In the genomic region with DNA sequence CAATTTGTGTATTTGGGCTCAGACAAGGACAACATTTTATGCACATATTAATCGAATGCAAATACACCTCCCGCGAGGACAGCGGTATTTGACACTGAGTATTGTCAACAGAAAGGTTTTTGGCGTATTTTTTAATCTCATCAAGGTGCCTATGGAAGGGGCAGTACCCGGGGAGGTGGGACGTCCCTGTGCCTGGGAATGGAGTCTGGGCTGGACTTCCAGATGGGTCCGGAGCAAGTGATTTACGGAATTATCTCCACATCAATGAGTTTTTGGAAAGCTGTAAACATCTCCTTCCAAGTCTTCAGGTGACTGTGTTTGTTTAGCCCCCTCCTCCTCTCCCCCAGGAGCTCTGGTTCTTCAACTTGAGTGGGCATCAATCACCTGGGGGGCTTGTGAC, we compare ENCODE assay signal across 27 cellular contexts. TPM values are rescaled to one million over a fixed set of nuclear protein-coding genes. Genes with fewer than 3 reads are reported as not detected.
"Had no signal": no experiment of that assay in that cellular context is flagged by ENCODE, and none has a peak within 500 bp of the region (broad histone marks: within the 10 kb centered on the region; RNA-seq: fewer than 3 reads in every experiment).

No MANE protein-coding gene starts in this region.

- H3K9me3 Mint-ChIP-seq: immature natural killer cell; memory B cell; natural killer cell treated with Interleukin-12 subunit alpha and Interleukin-12 subunit beta and Interleukin-15 and Interleukin-18, amount 100 ng/mL, for 72 hours; stimulated activated naive B cell treated with anti-CD40 and anti-IgM and Interleukin-4, amounts not matched to agents 10 μg/mL and 1 μg/mL and 100 μg/mL, for 72 hours; stimulated activated naive CD8-positive, alpha-beta T cell treated with anti-CD3 and anti-CD28 coated beads, Interleukin-15, amount 100 ng/mL, for 72 hours had no signal

- H3K4me1 ChIP-seq: colonic mucosa, heart left ventricle, left ventricle myocardium inferior, lower lobe of right lung, parathyroid adenoma, prostate gland, spleen, testis, transverse colon had no signal

- H3K36me3 ChIP-seq: colonic mucosa, heart left ventricle, left ventricle myocardium inferior, lower lobe of right lung, prostate gland, spleen, transverse colon had no signal

- H3K27me3 Mint-ChIP-seq: stimulated activated naive CD8-positive, alpha-beta T cell treated with anti-CD3 and anti-CD28 coated beads, Interleukin-15, amount 100 ng/mL, for 72 hours had no signal

- H3K4me3 Mint-ChIP-seq: immature natural killer cell; memory B cell; natural killer cell treated with Interleukin-12 subunit alpha and Interleukin-12 subunit beta and Interleukin-15 and Interleukin-18, amount 100 ng/mL, for 72 hours; stimulated activated naive B cell treated with anti-CD40 and anti-IgM and Interleukin-4, amounts not matched to agents 10 μg/mL and 1 μg/mL and 100 μg/mL, for 72 hours; stimulated activated naive CD8-positive, alpha-beta T cell treated with anti-CD3 and anti-CD28 coated beads, Interleukin-15, amount 100 ng/mL, for 72 hours had no signal

- H3K36me3 Mint-ChIP-seq: immature natural killer cell; memory B cell; natural killer cell treated with Interleukin-12 subunit alpha and Interleukin-12 subunit beta and Interleukin-15 and Interleukin-18, amount 100 ng/mL, for 72 hours; stimulated activated naive B cell treated with anti-CD40 and anti-IgM and Interleukin-4, amounts not matched to agents 10 μg/mL and 1 μg/mL and 100 μg/mL, for 72 hours had no signal

- ATAC-seq: heart left ventricle; lower lobe of right lung; natural killer cell treated with Interleukin-12 subunit alpha and Interleukin-12 subunit beta and Interleukin-15 and Interleukin-18, amount 100 ng/mL, for 72 hours; sciatic nerve; stimulated activated naive B cell treated with anti-CD40 and anti-IgM and Interleukin-4, amounts not matched to agents 10 μg/mL and 1 μg/mL and 100 μg/mL, for 72 hours; stimulated activated naive CD8-positive, alpha-beta T cell treated with anti-CD3 and anti-CD28 coated beads, Interleukin-15, amount 100 ng/mL, for 72 hours had no signal

- H3K27ac ChIP-seq: colonic mucosa, heart left ventricle, left ventricle myocardium inferior, lower lobe of right lung, parathyroid adenoma, prostate gland, spleen, testis, transverse colon had no signal

- H3K27me3 ChIP-seq: colonic mucosa, testis had no signal

- H3K9me3 ChIP-seq: colonic mucosa, heart left ventricle, left ventricle myocardium inferior, lower lobe of right lung, prostate gland, spleen, testis, transverse colon had no signal

- H3K79me2 ChIP-seq: parathyroid adenoma had no signal

- H3K4me1 Mint-ChIP-seq: immature natural killer cell; memory B cell; stimulated activated naive CD8-positive, alpha-beta T cell treated with anti-CD3 and anti-CD28 coated beads, Interleukin-15, amount 100 ng/mL, for 72 hours had no signal

- H3K4me3 ChIP-seq: colonic mucosa, heart left ventricle, left ventricle myocardium inferior, lower lobe of right lung, prostate gland, spleen, testis, transverse colon had no signal

- DNase-seq: cerebellar nuclear complex; colonic mucosa; dermis blood vessel endothelial cell; heart left ventricle; hippocampal formation; immature natural killer cell; left ventricle myocardium inferior; lower lobe of right lung; midbrain; occipital lobe; spleen; stimulated activated CD4-positive, alpha-beta T cell treated with anti-CD3 and anti-CD28 coated beads, Interleukin-2, amount 100 ng/mL, for 24 hours; stimulated activated CD4-positive, alpha-beta T cell treated with anti-CD3 and anti-CD28 coated beads, Interleukin-4, amount 100 ng/mL, for 4 hours; stimulated activated naive B cell treated with anti-CD40 and anti-IgM and Interleukin-4, amounts not matched to agents 10 μg/mL and 1 μg/mL and 100 μg/mL, for 72 hours; stimulated activated naive CD8-positive, alpha-beta T cell treated with anti-CD3 and anti-CD28 coated beads, Interleukin-15, amount 100 ng/mL, for 72 hours; testis; transverse colon had no signal

- H3K27ac Mint-ChIP-seq: immature natural killer cell; memory B cell; natural killer cell treated with Interleukin-12 subunit alpha and Interleukin-12 subunit beta and Interleukin-15 and Interleukin-18, amount 100 ng/mL, for 72 hours; stimulated activated naive B cell treated with anti-CD40 and anti-IgM and Interleukin-4, amounts not matched to agents 10 μg/mL and 1 μg/mL and 100 μg/mL, for 72 hours; stimulated activated naive CD8-positive, alpha-beta T cell treated with anti-CD3 and anti-CD28 coated beads, Interleukin-15, amount 100 ng/mL, for 72 hours had no signal

- H2AFZ ChIP-seq: parathyroid adenoma had no signal

RNA-seq across cellular contexts. Expression of a gene that starts 39.8 kb away (rescaled TPM):
- total RNA-seq: colonic mucosa; dermis blood vessel endothelial cell; fibroblast of lung; glomerular endothelial cell; left ventricle myocardium inferior; natural killer cell treated with Interleukin-12 subunit alpha and Interleukin-12 subunit beta and Interleukin-15 and Interleukin-18, amount 100 ng/mL, for 72 hours; renal cortical epithelial cell; sciatic nerve; transverse colon had no signal
- polyA plus RNA-seq: esophagus, fibroblast of lung, immature natural killer cell, keratinocyte had no signal
